Comparison of ENCODE assay signal across 8 cellular contexts in genomic region chr19:37505958-37506386, GRCh38. TPM values are rescaled to one million over a fixed set of nuclear protein-coding genes. Genes with fewer than 3 reads are reported as not detected.
DNase-seq lines count a peak whose midpoint lies in the region; ATAC-seq and TF ChIP-seq lines count a peak whose summit lies in the region.

No MANE protein-coding gene starts in this region.

- peak overlapping the region; percentile 91 for H2AFZ ChIP-seq in neuronal stem cell (ENCODE audit: low read length)

- H3K27me3 Mint-ChIP-seq in CD8-positive, alpha-beta T cell (ENCODE audit: low read depth): no peaks in the 10 kb centered on the region
- no peaks in the 10 kb centered on the region for H3K27me3 Mint-ChIP-seq in endodermal cell (ENCODE audit: insufficient read depth)

- no peak overlapping the region for H2BK15ac ChIP-seq in neuronal stem cell (ENCODE audit: low read length)

- no peak overlapping the region for H2AK5ac ChIP-seq in neuronal stem cell (ENCODE audit: low read depth, low read length)

- no peak for TF ChIP-seq CTCF in CD8-positive, alpha-beta T cell (IDR thresholded peaks at IDR 0.05)
- TF ChIP-seq CTCF in endodermal cell (conservative IDR thresholded peaks at IDR 0.05): no peak

- no peak overlapping the region for H2BK120ac ChIP-seq in neuronal stem cell (ENCODE audit: low read depth, low read length)

- H3K27me3 ChIP-seq in CD8-positive, alpha-beta T cell (ENCODE audit: insufficient read depth, low read length): no peaks in the 10 kb centered on the region
- H3K27me3 ChIP-seq in HUES6 (ENCODE audit: control insufficient read depth, insufficient read depth, low read length) (no peaks in the 10 kb centered on the region), endodermal cell (ENCODE audit: control insufficient read depth, insufficient read depth, low read length, poor library complexity, severe bottlenecking) (no peaks in the 10 kb centered on the region), neuronal stem cell (ENCODE audit: control insufficient read depth in 3 of 3, insufficient read depth in 3 of 3, low read depth in 1 of 3, low read length in 3 of 3) (no peaks in the 10 kb centered on the region)

- no peak overlapping the region for H2BK12ac ChIP-seq in neuronal stem cell (ENCODE audit: low read length)

- no peak overlapping the region for H3K27ac Mint-ChIP-seq in CD8-positive, alpha-beta T cell
- H3K27ac Mint-ChIP-seq in endodermal cell: no peak overlapping the region

- peak overlapping the region; percentile 86 for H3K4me3 ChIP-seq in CD8-positive, alpha-beta T cell (ENCODE audit: low read depth, low read length)
- H3K4me3 ChIP-seq in HUES6 (ENCODE audit: low read depth, low read length): peak overlapping the region; percentile 87
- H3K4me3 ChIP-seq in endodermal cell (ENCODE audit: low read length): peak overlapping the region; percentile 98
- H3K4me3 ChIP-seq in neuronal stem cell (ENCODE audit: low read length in 2 of 2): peak overlapping the region; percentile 59 to 87

- no peak overlapping the region for H4K8ac ChIP-seq in neuronal stem cell (ENCODE audit: low read depth, low read length)

- no peak for ATAC-seq in CD8-positive, alpha-beta T cell
- no peak for ATAC-seq in GM21723 (IDR thresholded peaks at IDR 0.05; ENCODE audit: unreplicated experiment)
- no peak for ATAC-seq in HG03354 (IDR thresholded peaks at IDR 0.05; ENCODE audit: poor library complexity, severe bottlenecking, unreplicated experiment)

- no peak overlapping the region for H3K4ac ChIP-seq in neuronal stem cell (ENCODE audit: low read length)

- H3K9me3 Mint-ChIP-seq in CD8-positive, alpha-beta T cell: peaks cover 18% of the 10 kb centered on the region
- H3K9me3 Mint-ChIP-seq in endodermal cell: peaks cover 24% of the 10 kb centered on the region

- H3K79me1 ChIP-seq in neuronal stem cell (ENCODE audit: low read depth, low read length): no peaks in the 10 kb centered on the region

- H4K91ac ChIP-seq in neuronal stem cell (ENCODE audit: low read depth, low read length, poor library complexity): no peak overlapping the region

- peaks cover 16% of the 10 kb centered on the region for H3K4me1 ChIP-seq in CD8-positive, alpha-beta T cell (ENCODE audit: insufficient read depth, low read length)
- H3K4me1 ChIP-seq in HUES6 (ENCODE audit: control insufficient read depth, insufficient read depth, low read length): 0 out of 2 replicates have a peak, but pooled peaks cover 5% of the 10 kb centered on the region
- H3K4me1 ChIP-seq in endodermal cell (ENCODE audit: control insufficient read depth, insufficient read depth, low read length): peaks cover 14% of the 10 kb centered on the region
- H3K4me1 ChIP-seq in neuronal stem cell (ENCODE audit: control insufficient read depth in 2 of 2, insufficient read depth in 1 of 2, low read depth in 1 of 2, low read length in 2 of 2): peaks cover 0 to 5% of the 10 kb centered on the region in 2 donors

- peak in 2 of 7 experiments; percentile 1 to 6 for DNase-seq in CD8-positive, alpha-beta T cell
- no peak for DNase-seq in endodermal cell
- DNase-seq in neuronal stem cell (ENCODE audit: low spot score): no peak
- DNase-seq in NOMO-1 (lab: John Stamatoyannopoulos, UW; ENCODE audit: unreplicated experiment in 2 of 2): no peak
- no peak for DNase-seq in NCI-H2081 (lab: John Stamatoyannopoulos, UW)

- no peak overlapping the region for H3K14ac ChIP-seq in neuronal stem cell (ENCODE audit: low read length)

- POLR2A ChIA-PET in CD8-positive, alpha-beta T cell (lab: Charles Lee): interaction anchor here (0.6 to 2.4 kb wide), 11 partner anchors 14 to 657 kb away, joined by 3 to 22 read pairs (median 5); partner anchors contain the start of genes ZNF420, ZNF527, ZNF540 and ZNF569

- H3K4me3 Mint-ChIP-seq in CD8-positive, alpha-beta T cell: no peak overlapping the region
- no peak overlapping the region for H3K4me3 Mint-ChIP-seq in endodermal cell

- H2BK5ac ChIP-seq in neuronal stem cell (ENCODE audit: low read length): peak overlapping the region; percentile 25

- H3K18ac ChIP-seq in neuronal stem cell (ENCODE audit: low read length): peak overlapping the region; percentile 84

- 7 to 14% methylated on average over 7 to 12 of the region's 12 CpGs for WGBS in endodermal cell (ENCODE audit: insufficient coverage in 1 of 2, insufficient read length in 1 of 2), 2 experiments
- no CpG with 5 or more reads among the region's 12 CpGs for WGBS in neuronal stem cell (ENCODE audit: extremely low coverage in 2 of 2, insufficient read length in 2 of 2, insufficient replicate concordance in 1 of 2), 2 donors

- no peaks in the 10 kb centered on the region for H3K36me3 ChIP-seq in CD8-positive, alpha-beta T cell (ENCODE audit: insufficient read depth, low read length)
- H3K36me3 ChIP-seq in HUES6 (ENCODE audit: control insufficient read depth, insufficient read depth, low read length) (peaks cover 13% of the 10 kb centered on the region), endodermal cell (ENCODE audit: control insufficient read depth, insufficient read depth, low read length) (peaks cover 17% of the 10 kb centered on the region), neuronal stem cell (replicated peaks in 1 of 2; ENCODE audit: control insufficient read depth in 2 of 2, insufficient read depth in 2 of 2, low read length in 2 of 2) (peaks cover 1 to 30% of the 10 kb centered on the region in 2 donors)

- CTCF ChIA-PET in CD8-positive, alpha-beta T cell (lab: Charles Lee): no interaction called here

- peak overlapping the region; percentile 64 for H3K4me2 ChIP-seq in neuronal stem cell (ENCODE audit: insufficient read depth, low read length, poor library complexity, severe bottlenecking)

- peaks cover 34% of the 10 kb centered on the region for H3K36me3 Mint-ChIP-seq in CD8-positive, alpha-beta T cell
- H3K36me3 Mint-ChIP-seq in endodermal cell (ENCODE audit: low read depth): peaks cover 22% of the 10 kb centered on the region

- peak overlapping the region; percentile 97 for H3K27ac ChIP-seq in CD8-positive, alpha-beta T cell (ENCODE audit: low read depth, low read length)
- H3K27ac ChIP-seq in HUES6 (ENCODE audit: low read depth, low read length) (peak overlapping the region; percentile 91), endodermal cell (ENCODE audit: low read depth, low read length) (peak overlapping the region; percentile 95), neuronal stem cell (replicated peaks; ENCODE audit: low read length) (peak overlapping the region; percentile 88)

- H3K23ac ChIP-seq in neuronal stem cell (ENCODE audit: low read depth, low read length, poor library complexity): no peak overlapping the region

- no peaks in the 10 kb centered on the region for H3K4me1 Mint-ChIP-seq in CD8-positive, alpha-beta T cell (ENCODE audit: low read depth)
- peaks cover 10% of the 10 kb centered on the region for H3K4me1 Mint-ChIP-seq in endodermal cell

- intact Hi-C loops in CD8-positive, alpha-beta T cell (cut with DNase I, micrococcal nuclease): loop anchor here (1.0 to 10.0 kb wide), 11 partner anchors 37 to 1291 kb away; partner anchors contain the start of genes ZNF540 (in 2 of the 2), ZNF571 (in 2 of the 2), ZNF573 (in 2 of the 2) and ZFP30 (in 1 of the 2)

- H3K9ac ChIP-seq in HUES6 (ENCODE audit: low read length): peak overlapping the region; percentile 94
- H3K9ac ChIP-seq in endodermal cell (ENCODE audit: extremely low read depth, low read length, poor library complexity, severe bottlenecking): peak overlapping the region; percentile 97
- H3K9ac ChIP-seq in neuronal stem cell (ENCODE audit: low read depth, low read length, poor library complexity): peak overlapping the region; percentile 52

- H3K9me3 ChIP-seq in CD8-positive, alpha-beta T cell (ENCODE audit: low read length): peaks cover 5% of the 10 kb centered on the region
- H3K9me3 ChIP-seq in HUES6 (ENCODE audit: control insufficient read depth, insufficient read depth, low read depth, low read length) (peaks cover 10% of the 10 kb centered on the region; the same call in 1 of the 2 replicates), endodermal cell (ENCODE audit: control insufficient read depth, low read length) (peaks cover 43% of the 10 kb centered on the region), neuronal stem cell (replicated peaks in 1 of 2; ENCODE audit: control insufficient read depth in 2 of 2, insufficient read depth in 1 of 2, low read depth in 1 of 2, low read length in 2 of 2) (peaks cover 6 to 52% of the 10 kb centered on the region in 2 donors)

RNA-seq across cellular contexts. Expression of gene ZNF793, which starts 0.8 kb away (rescaled TPM):
- 1 to 10 TPM; 2.4 to 3.3 TPM for total RNA-seq in CD8-positive, alpha-beta T cell
- total RNA-seq in endodermal cell: 10 to 100 TPM; 18.4 to 18.6 TPM
- 9.0 TPM for polyA plus RNA-seq in endodermal cell (2013, experiment 1 of 2)
- 8.1 TPM for polyA plus RNA-seq in endodermal cell (2013, experiment 2 of 2)
- polyA plus RNA-seq in neuronal stem cell (2013, experiment 1 of 2): 8.9 TPM
- polyA plus RNA-seq in neuronal stem cell (2013, experiment 2 of 2): 9.4 TPM

RNA-seq across cellular contexts. Expression of gene ZNF570, which starts 36.8 kb away (rescaled TPM):
- 10 to 100 TPM; 17.8 to 19.8 TPM for total RNA-seq in CD8-positive, alpha-beta T cell
- 1 to 10 TPM; 5.5 to 7.9 TPM for total RNA-seq in endodermal cell
- polyA plus RNA-seq in endodermal cell (2013, experiment 1 of 2): 7.2 TPM
- 6.5 TPM for polyA plus RNA-seq in endodermal cell (2013, experiment 2 of 2)
- polyA plus RNA-seq in neuronal stem cell (2013, experiment 1 of 2): 4.2 TPM
- 4.6 TPM for polyA plus RNA-seq in neuronal stem cell (2013, experiment 2 of 2)

RNA-seq across cellular contexts. Expression of gene ZNF569, which starts 38.7 kb away (rescaled TPM):
- total RNA-seq in CD8-positive, alpha-beta T cell: 10 to 100 TPM; 11.2 to 11.8 TPM
- total RNA-seq in endodermal cell: 10 to 100 TPM; 11.3 to 13.7 TPM
- 12.1 TPM for polyA plus RNA-seq in endodermal cell (2013, experiment 1 of 2)
- 13.1 TPM for polyA plus RNA-seq in endodermal cell (2013, experiment 2 of 2)
- polyA plus RNA-seq in neuronal stem cell (2013, experiment 1 of 2): 11.2 TPM
- polyA plus RNA-seq in neuronal stem cell (2013, experiment 2 of 2): 12.2 TPM

Comparison
In these comparisons a context has a peak if more than half of its experiments do, and no peak if none do; other contexts are left out.
1. RNA of gene ZNF793, which starts 0.8 kb away (total RNA-seq): 18.4 to 18.6 TPM in endodermal cell; 2.4 to 3.3 TPM in CD8-positive, alpha-beta T cell; every median in the first group is over 4 times any median in the second.
2. Peak in every context shown above with its lines, with median percentiles within 50 percentile points of each other: H3K27ac ChIP-seq, H3K4me3 ChIP-seq and H3K9ac ChIP-seq.